In the genomic region with DNA sequence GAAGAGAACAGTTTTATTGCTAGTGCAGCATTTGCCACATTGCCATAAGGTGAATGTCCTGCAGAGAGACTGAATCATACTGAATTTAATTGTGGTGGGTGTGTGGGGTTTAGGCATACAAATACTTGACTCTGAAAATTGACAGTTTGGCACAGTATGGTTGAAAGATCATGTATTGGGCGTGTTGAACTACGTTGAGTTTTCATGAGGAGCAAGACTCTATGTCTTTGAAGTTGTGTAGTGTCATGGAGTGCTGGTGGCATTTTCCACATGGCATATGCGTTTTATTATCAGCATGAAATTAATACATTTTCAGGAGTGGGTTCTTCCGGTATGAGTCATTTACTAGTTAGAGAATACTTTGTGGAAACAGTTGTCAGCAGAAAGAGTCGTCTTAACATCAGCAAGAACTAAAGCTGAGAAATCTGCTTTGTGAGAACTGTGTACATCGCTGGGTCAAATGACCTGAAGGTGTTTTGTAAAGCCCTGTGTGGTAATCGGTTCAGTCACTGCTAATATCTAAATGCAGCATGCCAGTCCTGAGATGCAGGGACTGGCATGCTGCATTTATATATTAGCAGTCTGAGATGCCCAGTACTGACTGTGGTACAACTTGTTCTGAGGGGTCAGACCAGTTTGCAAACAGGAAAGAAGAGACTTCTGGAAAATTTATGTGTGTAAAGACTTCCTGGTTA, we compare ENCODE assay signal across 11 cellular contexts. TPM values are rescaled to one million over a fixed set of nuclear protein-coding genes. Genes with fewer than 3 reads are reported as not detected.
DNase-seq lines count a peak whose midpoint lies in the region; ATAC-seq and TF ChIP-seq lines count a peak whose summit lies in the region.
"Had no signal": no experiment of that assay in that cellular context is flagged by ENCODE, and none has a peak within 500 bp of the region (broad histone marks: within the 10 kb centered on the region; RNA-seq: fewer than 3 reads in every experiment).

No MANE protein-coding gene starts in this region.

- DNase-seq in HT1080 (ENCODE audit: low read depth), result peak; percentile 41
- DNase-seq in astrocyte of the spinal cord (ENCODE audit: low read depth, low spot score), result peak; percentile 69
- no peak for DNase-seq in left lobe of liver (ENCODE audit: low spot score)
- DNase-seq in SW 1271 (lab: John Stamatoyannopoulos, UW), result no peak
- no peak for DNase-seq in posterior cingulate gyrus
- DNase-seq in substantia nigra (lab: John Stamatoyannopoulos, UW), result no peak
- DNase-seq: lower lobe of right lung; stimulated activated CD4-positive, alpha-beta T cell treated with anti-CD3 and anti-CD28 coated beads, Interleukin-4, amount 100 ng/mL, for 1 hour had no signal

- intact Hi-C loops in posterior cingulate gyrus (cut with DNase I), result no loop called here

- H3K4me3 ChIP-seq in astrocyte of the spinal cord (ENCODE audit: low read depth, low read length), result no peak overlapping the region
- H3K4me3 ChIP-seq: lower lobe of right lung had no signal

- no peak for TF ChIP-seq CTCF in C4-2B (conservative IDR thresholded peaks at IDR 0.05)
- no peak for TF ChIP-seq CTCF in astrocyte of the spinal cord (IDR thresholded peaks at IDR 0.05; ENCODE audit: low read depth, low read length)

- ATAC-seq in left lobe of liver (peak; percentile 63), HG02885 (IDR thresholded peaks at IDR 0.05; ENCODE audit: poor library complexity, unreplicated experiment) (no peak)
- ATAC-seq: WTC11 had no signal

- in situ Hi-C loops in astrocyte of the spinal cord (cut with HindIII; ENCODE audit: low sequenced_read_pairs), result no loop called here

- H3K27ac ChIP-seq in C4-2B, result peak overlapping the region; percentile 29; the same call in 1 of the 2 replicates
- H3K27ac ChIP-seq in substantia nigra (ENCODE audit: low read depth, low read length, poor library complexity, severe bottlenecking), result no peak overlapping the region
- H3K27ac ChIP-seq: lower lobe of right lung had no signal

RNA-seq across cellular contexts. Expression of gene ARHGAP10, which starts 50.3 kb away (rescaled TPM):
- total RNA-seq in HT1080 (2014; rRNA removed; shearing (Covaris generic)), result 19.1 and 20.7 TPM in 2 replicates
- polyA plus RNA-seq in HT1080 (2015; cell fraction: cytosol; rRNA removed), result 14.9 and 16.1 TPM in 2 replicates
- polyA plus RNA-seq in HT1080 (2015; cell fraction: nucleus; rRNA removed), result 14.9 and 16.2 TPM in 2 replicates
- 8.0 TPM for total RNA-seq in left lobe of liver

Comparison
In these comparisons a context has a peak if more than half of its experiments do, and no peak if none do; other contexts are left out.
1. DNase-seq: peak in HT1080 (single experiment) and astrocyte of the spinal cord (single experiment); none in left lobe of liver (single experiment), SW 1271 (0 of 2), posterior cingulate gyrus (0 of 10) and substantia nigra (0 of 49).